Comparison of ENCODE assay signal across 8 cellular contexts in the genomic region with DNA sequence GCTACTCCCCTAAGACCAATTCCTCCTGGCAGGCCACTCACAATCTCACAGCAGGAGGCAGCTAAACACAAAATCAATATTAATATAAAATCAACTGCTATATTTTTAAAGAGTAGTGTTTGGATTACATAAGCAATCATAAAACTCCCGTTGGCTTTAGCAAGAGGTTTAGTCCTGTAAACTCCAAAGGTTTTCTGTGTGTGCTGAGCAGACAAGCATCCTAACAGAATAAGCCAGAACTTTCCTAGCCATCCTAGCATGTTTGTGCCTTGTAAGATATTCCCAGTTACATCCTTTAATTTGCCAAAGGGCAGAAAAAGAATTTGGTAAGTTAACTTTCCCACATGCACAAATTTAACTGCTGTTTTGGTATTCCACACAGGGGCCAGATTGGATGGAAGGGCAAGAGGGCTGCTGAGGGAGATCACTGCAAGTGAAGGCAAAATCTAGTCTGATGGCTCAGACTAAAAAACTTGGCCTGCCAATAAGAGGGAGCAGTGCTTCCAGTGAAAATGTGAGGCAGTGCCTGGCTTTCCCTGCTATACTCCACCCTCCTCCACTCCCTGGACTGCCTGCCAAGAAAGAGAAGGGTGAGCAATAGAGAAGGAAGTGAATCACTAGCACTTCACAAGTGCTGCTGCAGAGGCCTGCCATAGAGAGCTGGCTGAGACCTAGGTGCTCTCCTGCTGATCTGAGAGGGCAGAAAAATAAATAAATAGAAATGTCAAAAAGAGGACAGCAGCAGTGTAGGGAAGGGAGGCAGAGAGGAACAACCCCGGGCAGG. TPM values are rescaled to one million over a fixed set of nuclear protein-coding genes. Genes with fewer than 3 reads are reported as not detected.
DNase-seq lines count a peak whose midpoint lies in the region; ATAC-seq, FAIRE-seq and TF ChIP-seq lines count a peak whose summit lies in the region.
"Not testable (repeated sequence)": the region's sequence is repeated elsewhere in the genome, so short reads cannot be mapped to it uniquely, and the experiment has no call there.

No MANE protein-coding gene starts in this region.

- H3K27me3 ChIP-seq in bronchial epithelial cell (ENCODE audit: control insufficient read depth, insufficient read depth, low read length); cardiac muscle cell: not testable (repeated sequence)

- peaks cover 16% of the 10 kb centered on the region for H3K4me1 ChIP-seq in cardiac muscle cell (ENCODE audit: low read depth)

- H3K27me3 Mint-ChIP-seq in activated CD8-positive, alpha-beta T cell treated with anti-CD3 and anti-CD28 coated beads, Interleukin-2, amount 10 ng/mL, durations not matched to agents 7 days and 5 days (ENCODE audit: low read depth), result not testable (repeated sequence)

- CTCF ChIA-PET in activated CD8-positive, alpha-beta T cell treated with anti-CD3 and anti-CD28 coated beads, Interleukin-2, amount 10 ng/mL, durations not matched to agents 7 days and 5 days (lab: Charles Lee), result not testable (repeated sequence)

- H3K27ac Mint-ChIP-seq in activated CD8-positive, alpha-beta T cell treated with anti-CD3 and anti-CD28 coated beads, Interleukin-2, amount 10 ng/mL, durations not matched to agents 7 days and 5 days, result peak overlapping the region; percentile 84

- POLR2A ChIA-PET in activated CD8-positive, alpha-beta T cell treated with anti-CD3 and anti-CD28 coated beads, Interleukin-2, amount 10 ng/mL, durations not matched to agents 7 days and 5 days (lab: Charles Lee), result not testable (repeated sequence)

- not testable (repeated sequence) for H3K9me3 Mint-ChIP-seq in activated CD8-positive, alpha-beta T cell treated with anti-CD3 and anti-CD28 coated beads, Interleukin-2, amount 10 ng/mL, durations not matched to agents 7 days and 5 days (ENCODE audit: insufficient read depth)

- H3K9me3 ChIP-seq in cardiac muscle cell (ENCODE audit: low read depth), result not testable (repeated sequence)

- not testable (repeated sequence) for H3K4me3 ChIP-seq in AG09309 (ENCODE audit: control insufficient read depth, low read depth, low read length); HFF-Myc (replicated peaks; ENCODE audit: low read depth, low read length); bronchial epithelial cell (ENCODE audit: low read depth, low read length); cardiac muscle cell

- peak; percentile 67 for DNase-seq in AG09309 (ENCODE audit: low read depth)
- DNase-seq in HFF-Myc (ENCODE audit: extremely low read depth, low read depth), result peak; percentile 38
- peak; percentile 28 for DNase-seq in NK-92 treated with Interleukin-12 subunit alpha and Interleukin-12 subunit beta, amount 100 ng/mL, for 24 hours (lab: John Stamatoyannopoulos, UW)
- DNase-seq in activated CD8-positive, alpha-beta T cell treated with anti-CD3 and anti-CD28 coated beads, Interleukin-2, amount 10 ng/mL, durations not matched to agents 7 days and 5 days, result not testable (repeated sequence)
- peak; percentile 85 for DNase-seq in bronchial epithelial cell (ENCODE audit: low read depth)
- DNase-seq in cardiac muscle cell (ENCODE audit: low read depth in 1 of 2, low spot score in 1 of 2), result peak; percentile 39 to 89
- peak; percentile 81 for DNase-seq in myocyte (ENCODE audit: low read depth)
- peak; percentile 9 for DNase-seq in stimulated activated CD4-positive, alpha-beta T cell treated with anti-CD3 and anti-CD28 coated beads, Interleukin-2, amount 100 ng/mL, for 4 hours (ENCODE audit: low read depth)

- peak overlapping the region; percentile 64 for H3K27ac ChIP-seq in cardiac muscle cell

- TF ChIP-seq CTCF in AG09309 (IDR thresholded peaks at IDR 0.05; ENCODE audit: control insufficient read depth, insufficient read depth, low read depth, low read length, missing control alignments); HFF-Myc (IDR thresholded peaks at IDR 0.05; ENCODE audit: low read depth, low read length, missing control alignments); bronchial epithelial cell (IDR thresholded peaks at IDR 0.05; ENCODE audit: insufficient read depth, low read length, severe bottlenecking); cardiac muscle cell (IDR thresholded peaks at IDR 0.05; ENCODE audit: low read depth, low read length): not testable (repeated sequence)

- not testable (repeated sequence) for H3K36me3 ChIP-seq in bronchial epithelial cell (ENCODE audit: control insufficient read depth, insufficient read depth, low read length); cardiac muscle cell

- peak; percentile 66 for ATAC-seq in activated CD8-positive, alpha-beta T cell treated with anti-CD3 and anti-CD28 coated beads, Interleukin-2, amount 10 ng/mL, durations not matched to agents 7 days and 5 days

- FAIRE-seq in bronchial epithelial cell (lab: Jason Lieb, UNC), result peak; percentile 91

- H3K4me1 Mint-ChIP-seq in activated CD8-positive, alpha-beta T cell treated with anti-CD3 and anti-CD28 coated beads, Interleukin-2, amount 10 ng/mL, durations not matched to agents 7 days and 5 days (ENCODE audit: low read depth), result peaks cover 38% of the 10 kb centered on the region

- not testable (repeated sequence) for H3K36me3 Mint-ChIP-seq in activated CD8-positive, alpha-beta T cell treated with anti-CD3 and anti-CD28 coated beads, Interleukin-2, amount 10 ng/mL, durations not matched to agents 7 days and 5 days (ENCODE audit: low read depth)

- H3K4me3 Mint-ChIP-seq in activated CD8-positive, alpha-beta T cell treated with anti-CD3 and anti-CD28 coated beads, Interleukin-2, amount 10 ng/mL, durations not matched to agents 7 days and 5 days, result peak overlapping the region; percentile 48

RNA-seq across cellular contexts. Expression of a gene that starts 39.9 kb away (rescaled TPM):
- total RNA-seq in activated CD8-positive, alpha-beta T cell treated with anti-CD3 and anti-CD28 coated beads, Interleukin-2, amount 10 ng/mL, durations not matched to agents 7 days and 5 days, result under 1 TPM; 0.16 to 0.18 TPM
- total RNA-seq in bronchial epithelial cell (not detected in 2 replicates), cardiac muscle cell (0.11 and 1.1 TPM in 2 replicates), myocyte (0.11 and 1.8 TPM in 2 replicates)
- polyA plus RNA-seq in cardiac muscle cell, result 0.81 and 0.87 TPM in 2 replicates
- polyA plus RNA-seq in myocyte (2012), result 0.49 TPM

RNA-seq across cellular contexts. Expression of a gene that starts 44.0 kb away (rescaled TPM):
- total RNA-seq in activated CD8-positive, alpha-beta T cell treated with anti-CD3 and anti-CD28 coated beads, Interleukin-2, amount 10 ng/mL, durations not matched to agents 7 days and 5 days, result 10 to 100 TPM; 16.5 to 17.7 TPM
- 2.2 and 2.6 TPM in 2 replicates for total RNA-seq in bronchial epithelial cell
- 16.3 and 17.4 TPM in 2 replicates for total RNA-seq in cardiac muscle cell
- 11.3 and 20.7 TPM in 2 replicates for polyA plus RNA-seq in cardiac muscle cell
- 13.9 and 14.6 TPM in 2 replicates for total RNA-seq in myocyte
- 37.3 TPM for polyA plus RNA-seq in myocyte (2012)
